Comparison of ENCODE assay signal across 27 cellular contexts in genomic region chr3:147341727-147342126, GRCh38.
"Had no signal": no experiment of that assay in that cellular context is flagged by ENCODE, and none has a peak within 500 bp of the region (broad histone marks: within the 10 kb centered on the region; RNA-seq: fewer than 3 reads in every experiment).

No MANE protein-coding gene starts in this region.

- H3K27me3 ChIP-seq: brain microvascular endothelial cell, gastrocnemius medialis, right atrium auricular region, testis, transverse colon had no signal

- H3K4me1 ChIP-seq: gastrocnemius medialis, right atrium auricular region, testis, transverse colon had no signal

- H3K4me2 ChIP-seq: hepatocyte had no signal

- H2AFZ ChIP-seq: hepatocyte had no signal

- H3K79me2 ChIP-seq: hepatocyte had no signal

- H3K9me3 ChIP-seq: gastrocnemius medialis, right atrium auricular region, testis, transverse colon had no signal

- H3K27ac ChIP-seq: brain microvascular endothelial cell, coronary artery, dorsolateral prefrontal cortex, gastrocnemius medialis, hepatocyte, right atrium auricular region, testis, transverse colon had no signal

- DNase-seq: activated B cell treated with CpG ODN at 0.5 μM for 24 hours; activated CD4-positive, alpha-beta T cell treated with anti-CD3 and anti-CD28 coated beads, Interleukin-2, amount 50 U/mL, for 1 hour; activated CD8-positive, alpha-beta T cell treated with anti-CD3 and anti-CD28 coated beads for 36 hours; activated gamma-delta T cell treated with Interleukin-2 at 50 U/mL for 16 hours; activated naive CD4-positive, alpha-beta T cell treated with anti-CD3 and anti-CD28 coated beads, Interleukin-2, amount 50 U/mL, for 16 hours; activated T-cell treated with anti-CD3 and anti-CD28 coated beads, Interleukin-2, amount 50 U/mL, for 4 hours; amniotic stem cell; brain microvascular endothelial cell; dorsolateral prefrontal cortex; effector memory CD4-positive, alpha-beta T cell; erythroblast; gastrocnemius medialis; immature natural killer cell; kidney; left colon; mammary epithelial cell; naive thymus-derived CD4-positive, alpha-beta T cell; occipital lobe; stimulated activated CD4-positive, alpha-beta T cell treated with anti-CD3 and anti-CD28 coated beads, Interleukin-15, amount 100 ng/mL, for 24 hours; stimulated activated naive CD4-positive, alpha-beta T cell treated with Interleukin-2 at 50 U/mL for 16 hours; T-helper 17 cell; testis; transverse colon had no signal

- H3K36me3 ChIP-seq: brain microvascular endothelial cell, gastrocnemius medialis, right atrium auricular region, transverse colon had no signal

- H3K4me3 ChIP-seq: coronary artery, dorsolateral prefrontal cortex, gastrocnemius medialis, hepatocyte, right atrium auricular region, testis, transverse colon had no signal

- ATAC-seq: activated CD8-positive, alpha-beta T cell treated with anti-CD3 and anti-CD28 coated beads for 36 hours; activated T-cell treated with anti-CD3 and anti-CD28 coated beads, Interleukin-2, amount 50 U/mL, for 4 hours; activated T-helper 17 cell treated with anti-CD3 and anti-CD28 coated beads, Interleukin-2, amount 50 U/mL, for 72 hours; gastrocnemius medialis; left colon; naive thymus-derived CD4-positive, alpha-beta T cell; T-helper 17 cell had no signal
